In genomic region chr17:50117202-50118040, GRCh38 we compare ENCODE assay signal across 8 cellular contexts. TPM values are rescaled to one million over a fixed set of nuclear protein-coding genes. Genes with fewer than 3 reads are reported as not detected.
DNase-seq lines count a peak whose midpoint lies in the region; ATAC-seq and TF ChIP-seq lines count a peak whose summit lies in the region.

No MANE protein-coding gene starts in this region.

- peaks cover 8% of the 10 kb centered on the region for H3K36me3 Mint-ChIP-seq in Calu3 (ENCODE audit: insufficient read depth, unreplicated experiment)
- no peaks in the 10 kb centered on the region for H3K36me3 Mint-ChIP-seq in activated CD4-positive, alpha-beta memory T cell treated with anti-CD3 and anti-CD28 coated beads for 36 hours

- POLR2A ChIA-PET in activated CD4-positive, alpha-beta memory T cell treated with anti-CD3 and anti-CD28 coated beads for 36 hours (lab: Charles Lee), result interaction anchor here (1.1 to 1.2 kb wide), 2 partner anchors 13 to 179 kb away, joined by 3 to 5 read pairs; no protein-coding TSS in a partner anchor

- no TSS peak for BruUV-seq in Calu3 (replicated peaks; lab: Mats Ljungman, UMichigan)

- H3K9me3 Mint-ChIP-seq in Calu3 (ENCODE audit: low read depth, unreplicated experiment), result no peaks in the 10 kb centered on the region
- no peaks in the 10 kb centered on the region for H3K9me3 Mint-ChIP-seq in activated CD4-positive, alpha-beta memory T cell treated with anti-CD3 and anti-CD28 coated beads for 36 hours

- peak overlapping the region in 1 of 2 donors; percentile 13 for H3K9ac ChIP-seq in stomach smooth muscle (ENCODE audit: low read length in 2 of 2)

- TF ChIP-seq CTCF in Calu3 (IDR thresholded peaks at IDR 0.05; ENCODE audit: unreplicated experiment), result peak; percentile 87

- H3K27ac Mint-ChIP-seq in Calu3 (ENCODE audit: unreplicated experiment), result no peak overlapping the region
- H3K27ac Mint-ChIP-seq in activated CD4-positive, alpha-beta memory T cell treated with anti-CD3 and anti-CD28 coated beads for 36 hours, result no peak overlapping the region

- no peaks in the 10 kb centered on the region for H3K9me3 ChIP-seq in stomach smooth muscle (ENCODE audit: control insufficient read depth in 2 of 2, low read length in 2 of 2)

- peaks cover 82% of the 10 kb centered on the region for H3K27me3 Mint-ChIP-seq in Calu3 (ENCODE audit: unreplicated experiment)
- peaks cover 24% of the 10 kb centered on the region for H3K27me3 Mint-ChIP-seq in activated CD4-positive, alpha-beta memory T cell treated with anti-CD3 and anti-CD28 coated beads for 36 hours

- H3K36me3 ChIP-seq in stomach smooth muscle (ENCODE audit: control insufficient read depth in 2 of 2, insufficient read depth in 2 of 2, low read length in 2 of 2), result no peaks in the 10 kb centered on the region

- peaks cover 37% of the 10 kb centered on the region for H3K4me1 ChIP-seq in stomach smooth muscle (ENCODE audit: control insufficient read depth, insufficient read depth, low read length)

- ATAC-seq in GM18870 (IDR thresholded peaks at IDR 0.05; ENCODE audit: unreplicated experiment), result no peak

- intact Hi-C loops in Calu3 (cut with micrococcal nuclease; ENCODE audit: unreplicated experiment), result loop anchor here (5.0 kb wide), 1 partner anchor 45 kb away; no protein-coding TSS in a partner anchor
- intact Hi-C loops in activated CD4-positive, alpha-beta memory T cell treated with anti-CD3 and anti-CD28 coated beads for 36 hours (cut with micrococcal nuclease), result no loop called here

- peak overlapping the region in 1 of 2 donors; percentile 55 for H3K4me3 ChIP-seq in stomach smooth muscle (ENCODE audit: low read length in 2 of 2)

- peak overlapping the region; percentile 49 for H3K27ac ChIP-seq in stomach smooth muscle (ENCODE audit: low read length)

- H3K27me3 ChIP-seq in stomach smooth muscle (ENCODE audit: control insufficient read depth in 1 of 2, insufficient read depth in 2 of 2, low read length in 2 of 2), result peaks cover 0 to 8% of the 10 kb centered on the region in 2 donors

- peak overlapping the region; percentile 45 for H3K4me3 Mint-ChIP-seq in Calu3 (ENCODE audit: low read depth, unreplicated experiment)
- peak overlapping the region; percentile 21 for H3K4me3 Mint-ChIP-seq in activated CD4-positive, alpha-beta memory T cell treated with anti-CD3 and anti-CD28 coated beads for 36 hours

- CTCF ChIA-PET in Calu3 (lab: Charles Lee), result interaction anchor here (0.5 to 1.8 kb wide), 13 partner anchors 13 to 721 kb away, joined by 3 to 9 read pairs (median 4); partner anchors contain the start of gene SAMD14
- CTCF ChIA-PET in activated CD4-positive, alpha-beta memory T cell treated with anti-CD3 and anti-CD28 coated beads for 36 hours (lab: Charles Lee), result interaction anchor here (0.6 to 4.1 kb wide), 25 partner anchors 9 to 180 kb away, joined by 3 to 31 read pairs (median 4); partner anchors contain the start of genes PDK2 and SAMD14

- DNase-seq in Calu3 (peak; percentile 89), Kasumi-1 (lab: John Stamatoyannopoulos, UW) (peak; percentile 57 to 59), mucosa of gallbladder (ENCODE audit: low spot score) (peak; percentile 24), amniotic stem cell (lab: John Stamatoyannopoulos, UW) (no peak)
- peak; percentile 76 for DNase-seq in activated CD4-positive, alpha-beta memory T cell treated with anti-CD3 and anti-CD28 coated beads for 36 hours
- DNase-seq in effector CD8-positive, alpha-beta T cell (lab: John Stamatoyannopoulos, UW), result peak; percentile 41

- H3K4me1 Mint-ChIP-seq in Calu3 (ENCODE audit: low read depth, unreplicated experiment), result no peaks in the 10 kb centered on the region
- H3K4me1 Mint-ChIP-seq in activated CD4-positive, alpha-beta memory T cell treated with anti-CD3 and anti-CD28 coated beads for 36 hours (ENCODE audit: low read depth), result peaks cover 10% of the 10 kb centered on the region

RNA-seq across cellular contexts. Expression of gene SAMD14, which starts 12.5 kb away (rescaled TPM):
- total RNA-seq in Calu3 (2022) (not detected in 2 replicates), mucosa of gallbladder (8.8 TPM)
- 1 to 10 TPM; 3.4 to 3.7 TPM for total RNA-seq in activated CD4-positive, alpha-beta memory T cell treated with anti-CD3 and anti-CD28 coated beads for 36 hours

RNA-seq across cellular contexts. Expression of gene PDK2, which starts 22.3 kb away (rescaled TPM):
- total RNA-seq in Calu3 (2022), result 29.5 and 39.1 TPM in 2 replicates
- total RNA-seq in activated CD4-positive, alpha-beta memory T cell treated with anti-CD3 and anti-CD28 coated beads for 36 hours, result 10 to 100 TPM; 13.3 to 14.6 TPM
- 64.7 TPM for total RNA-seq in mucosa of gallbladder

RNA-seq across cellular contexts. Expression of gene PPP1R9B, which starts 33.1 kb away (rescaled TPM):
- 74.3 and 89.7 TPM in 2 replicates for total RNA-seq in Calu3 (2022)
- 10 to 100 TPM; 84.3 to 86.1 TPM for total RNA-seq in activated CD4-positive, alpha-beta memory T cell treated with anti-CD3 and anti-CD28 coated beads for 36 hours
- total RNA-seq in mucosa of gallbladder, result 61.5 TPM

RNA-seq across cellular contexts. Expression of gene SGCA, which starts 48.4 kb away (rescaled TPM):
- total RNA-seq in Calu3 (2022) (not detected in 2 replicates), mucosa of gallbladder (23.5 TPM)
- under 1 TPM in 1 of 2 experiments, not detected in 1; 0.59 TPM for total RNA-seq in activated CD4-positive, alpha-beta memory T cell treated with anti-CD3 and anti-CD28 coated beads for 36 hours
